8 cellular contexts compared by ENCODE assay signal in the genomic region with DNA sequence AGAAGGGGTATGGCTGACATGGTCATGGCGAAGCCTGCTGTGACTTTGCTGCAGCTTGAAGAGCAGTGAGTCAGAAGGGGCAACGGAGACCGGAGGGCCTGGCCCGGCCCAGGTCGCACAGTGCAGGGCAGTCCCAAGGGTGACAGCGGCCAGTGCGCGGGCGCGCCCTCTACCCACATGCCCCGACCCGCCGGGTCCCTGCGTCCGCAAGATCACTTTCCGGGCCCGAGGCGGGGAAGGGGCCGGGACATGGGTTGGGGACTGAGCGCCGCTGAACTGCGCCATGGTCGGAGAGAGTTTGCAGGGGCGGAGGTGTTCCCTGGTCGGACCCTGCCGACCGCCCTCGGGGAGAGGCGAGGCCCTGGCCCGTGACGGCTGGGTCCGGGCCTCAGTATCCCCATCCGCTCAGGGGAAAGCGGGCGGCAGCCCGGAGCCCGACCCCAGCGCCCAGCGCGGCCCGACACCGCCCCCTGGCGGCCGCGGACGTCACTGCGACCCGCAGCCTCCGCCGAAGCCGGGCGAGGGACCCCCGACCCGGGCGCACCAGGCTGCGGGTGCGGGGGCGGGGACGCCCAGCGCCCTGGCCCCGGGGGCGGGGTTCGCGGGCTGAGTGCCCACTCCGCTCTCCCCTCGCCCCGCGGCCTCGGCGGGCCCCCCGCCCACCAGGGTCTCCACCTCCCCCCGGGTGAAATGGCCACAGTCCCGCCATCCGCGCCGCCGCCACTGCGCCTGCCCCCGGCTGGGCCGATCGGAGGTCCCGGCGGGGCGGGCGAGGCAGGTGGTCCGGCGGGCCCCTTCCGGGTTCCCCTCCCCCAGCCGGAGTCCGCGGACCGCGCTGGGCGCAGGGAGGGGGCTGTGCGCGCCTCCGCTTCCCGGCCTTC. TPM values are rescaled to one million over a fixed set of nuclear protein-coding genes. Genes with fewer than 3 reads are reported as not detected.
DNase-seq lines count a peak whose midpoint lies in the region; ATAC-seq and TF ChIP-seq lines count a peak whose summit lies in the region.

No MANE protein-coding gene starts in this region.

- intact Hi-C loops in OCI-LY7 (cut with micrococcal nuclease; ENCODE audit: unreplicated experiment), result loop anchor here (1.0 to 10.0 kb wide), 3 partner anchors 78 to 198 kb away; a partner anchor contains a TSS

- H3K36me3 Mint-ChIP-seq in activated T-helper 17 cell treated with anti-CD3 and anti-CD28 coated beads, Interleukin-2, amount 50 U/mL, for 72 hours (ENCODE audit: low read depth), result no peaks in the 10 kb centered on the region

- H3K79me2 ChIP-seq in OCI-LY7 (ENCODE audit: insufficient read depth, low read depth, low read length), result no peaks in the 10 kb centered on the region

- no peaks in the 10 kb centered on the region for H3K9me3 Mint-ChIP-seq in activated T-helper 17 cell treated with anti-CD3 and anti-CD28 coated beads, Interleukin-2, amount 50 U/mL, for 72 hours

- peak overlapping the region; percentile 52; the same call in 1 of the 2 replicates for H2AFZ ChIP-seq in OCI-LY7 (ENCODE audit: low read length)

- H3K27me3 Mint-ChIP-seq in activated T-helper 17 cell treated with anti-CD3 and anti-CD28 coated beads, Interleukin-2, amount 50 U/mL, for 72 hours, result no peaks in the 10 kb centered on the region

- TF ChIP-seq CTCF in GM10266 (IDR thresholded peaks at IDR 0.05; ENCODE audit: control insufficient read depth, insufficient read depth, low read depth, missing control alignments) (peak; percentile 96), OCI-LY7 (conservative IDR thresholded peaks at IDR 0.05; ENCODE audit: low read length) (peak; percentile 79), foreskin keratinocyte (conservative IDR thresholded peaks at IDR 0.05) (peak; percentile 89), neutrophil (IDR thresholded peaks at IDR 0.05) (peak; percentile 94), upper lobe of left lung (IDR thresholded peaks at IDR 0.05) (peak; percentile 99 to 100 (median 99))

- no peak overlapping the region for H3K27ac Mint-ChIP-seq in activated T-helper 17 cell treated with anti-CD3 and anti-CD28 coated beads, Interleukin-2, amount 50 U/mL, for 72 hours

- peak; percentile 89 for DNase-seq in GM10266 (ENCODE audit: extremely low spot score)
- peak; percentile 83 for DNase-seq in HEK293T (ENCODE audit: extremely low spot score)
- DNase-seq in OCI-LY7 (ENCODE audit: low spot score), result peak; percentile 46
- no peak for DNase-seq in foreskin keratinocyte
- DNase-seq in upper lobe of left lung, result peak; percentile 65 to 96
- DNase-seq in NCI-H2081 treated with DMSO at 0.1 percent for 48 hours (lab: John Stamatoyannopoulos, UW), result no peak

- no peaks in the 10 kb centered on the region for H3K4me1 Mint-ChIP-seq in activated T-helper 17 cell treated with anti-CD3 and anti-CD28 coated beads, Interleukin-2, amount 50 U/mL, for 72 hours

- H3K9me2 ChIP-seq in OCI-LY7 (ENCODE audit: insufficient read depth, low read length), result no peaks in the 10 kb centered on the region

- H4K20me1 ChIP-seq in OCI-LY7 (ENCODE audit: insufficient read depth, low read length), result no peaks in the 10 kb centered on the region

- peak; percentile 84 for ATAC-seq in activated T-helper 17 cell treated with anti-CD3 and anti-CD28 coated beads, Interleukin-2, amount 50 U/mL, for 72 hours (replicated peaks)
- peak; percentile 59 for ATAC-seq in foreskin keratinocyte
- ATAC-seq in upper lobe of left lung (ENCODE audit: low FRiP score in 2 of 2), result peak; percentile 76 to 95

- no peaks in the 10 kb centered on the region for H3K9me3 ChIP-seq in OCI-LY7 (ENCODE audit: low read length)
- H3K9me3 ChIP-seq in neutrophil, result no peaks in the 10 kb centered on the region
- no peaks in the 10 kb centered on the region for H3K9me3 ChIP-seq in upper lobe of left lung

- peak overlapping the region; percentile 73 for H3K4me2 ChIP-seq in OCI-LY7 (ENCODE audit: low read length)

- WGBS in upper lobe of left lung, 2 donors, result 1 to 9% methylated on average over 8 to 28 of the region's 98 CpGs

- H3K27ac ChIP-seq in OCI-LY7 (ENCODE audit: low read depth, low read length, poor library complexity, severe bottlenecking) (no peak overlapping the region), foreskin keratinocyte (peak overlapping the region; percentile 77), neutrophil (peak overlapping the region; percentile 50), upper lobe of left lung (peak overlapping the region; percentile 30 to 86 (median 40))

- TF ChIP-seq EP300 in upper lobe of left lung (IDR thresholded peaks at IDR 0.05), result no peak

- peak overlapping the region; percentile 77 for H3K4me3 Mint-ChIP-seq in activated T-helper 17 cell treated with anti-CD3 and anti-CD28 coated beads, Interleukin-2, amount 50 U/mL, for 72 hours

- TF ChIP-seq POLR2A in upper lobe of left lung (IDR thresholded peaks at IDR 0.05), result no peak

- POLR2A ChIA-PET in HEK293T (lab: Yijun Ruan, JAX) (interaction anchor here (1.2 kb wide), 1 partner anchor 79 kb away, joined by 4 read pairs; no protein-coding TSS in a partner anchor), OCI-LY7 (lab: Charles Lee) (no interaction called here)

- CTCF ChIA-PET in HEK293T (lab: Yijun Ruan, JAX), result interaction anchor here (0.6 to 3.4 kb wide), 5 partner anchors 8 to 79 kb away, joined by 3 to 26 read pairs (median 5); no protein-coding TSS in a partner anchor
- CTCF ChIA-PET in OCI-LY7 (lab: Charles Lee; ENCODE audit: unreplicated experiment), result no interaction called here

- no peaks in the 10 kb centered on the region for H3K27me3 ChIP-seq in foreskin keratinocyte
- peaks cover 34% of the 10 kb centered on the region for H3K27me3 ChIP-seq in neutrophil
- H3K27me3 ChIP-seq in upper lobe of left lung, result no peaks in the 10 kb centered on the region

- no peaks in the 10 kb centered on the region for H3K36me3 ChIP-seq in OCI-LY7 (ENCODE audit: insufficient read depth, low read length)
- no peaks in the 10 kb centered on the region for H3K36me3 ChIP-seq in neutrophil
- no peaks in the 10 kb centered on the region for H3K36me3 ChIP-seq in upper lobe of left lung

- peak overlapping the region; percentile 55 for H3K4me3 ChIP-seq in OCI-LY7 (ENCODE audit: low read depth, low read length, poor library complexity, severe bottlenecking)
- H3K4me3 ChIP-seq in neutrophil (ENCODE audit: low read depth in 1 of 2, low read length in 1 of 2), result peak overlapping the region; percentile 62 to 75
- H3K4me3 ChIP-seq in upper lobe of left lung, result peak overlapping the region; percentile 45 to 86 (median 76)

- BruUV-seq in OCI-LY7 (replicated peaks; lab: Mats Ljungman, UMichigan), result no TSS peak

- no peaks in the 10 kb centered on the region for H3K4me1 ChIP-seq in OCI-LY7 (ENCODE audit: insufficient read depth, low read length, poor library complexity, severe bottlenecking)
- no peaks in the 10 kb centered on the region for H3K4me1 ChIP-seq in foreskin keratinocyte
- peaks cover 10 to 12% of the 10 kb centered on the region in 2 experiments for H3K4me1 ChIP-seq in neutrophil (ENCODE audit: control insufficient read depth in 1 of 2, insufficient read depth in 1 of 2, low read depth in 1 of 2, low read length in 1 of 2)
- peaks cover 0 to 16% (median 10%) of the 10 kb centered on the region in 4 donors for H3K4me1 ChIP-seq in upper lobe of left lung

TF ChIP-seq in HEK293T, 16 proteins besides CTCF, POLR2A, EP300 and RAD21:
- TF ChIP-seq SP1 (IDR thresholded peaks at IDR 0.05), result no peak

RNA-seq across cellular contexts. Expression of a gene that starts 7.2 kb away (rescaled TPM):
- total RNA-seq in OCI-LY7 (2014; rRNA removed; shearing (Covaris generic)), result 1.1 and 1.2 TPM in 2 replicates
- total RNA-seq in OCI-LY7 (2022), result 1.5 and 1.9 TPM in 2 replicates
- 1 to 10 TPM; 6.0 to 6.9 TPM for total RNA-seq in activated T-helper 17 cell treated with anti-CD3 and anti-CD28 coated beads, Interleukin-2, amount 50 U/mL, for 72 hours
- total RNA-seq in foreskin keratinocyte, result 6.7 and 7.8 TPM in 2 replicates
- polyA plus RNA-seq in foreskin keratinocyte, result 9.3 and 9.5 TPM in 2 replicates
- total RNA-seq in upper lobe of left lung, result 10 to 100 TPM; 21.0 to 99.9 (median 47.6) TPM

Comparison
In these comparisons a context has a peak if more than half of its experiments do, and no peak if none do; other contexts are left out.
1. DNase-seq: peak in GM10266 (single experiment), HEK293T (single experiment), OCI-LY7 (single experiment) and upper lobe of left lung (2 of 2); none in foreskin keratinocyte (0 of 2) and NCI-H2081 treated with DMSO at 0.1 percent for 48 hours (single experiment).
2. Peak in every context shown above with its lines, with median percentiles within 50 percentile points of each other: CTCF ChIP-seq, H3K4me3 ChIP-seq and ATAC-seq.